In genomic region chr5:58752030-58752429, GRCh38 we compare ENCODE assay signal across 27 cellular contexts.
"Had no signal": no experiment of that assay in that cellular context is flagged by ENCODE, and none has a peak within 500 bp of the region (broad histone marks: within the 10 kb centered on the region; RNA-seq: fewer than 3 reads in every experiment).

No MANE protein-coding gene starts in this region.

- H3K4me3 ChIP-seq: ascending aorta, breast epithelium, cardiac muscle cell, colonic mucosa, esophagus squamous epithelium, gastroesophageal sphincter had no signal

- H3K27me3 ChIP-seq: ascending aorta, breast epithelium, cardiac muscle cell, colonic mucosa, esophagus squamous epithelium, gastroesophageal sphincter had no signal

- H3K4me1 ChIP-seq: ascending aorta, breast epithelium, colonic mucosa, esophagus squamous epithelium, gastroesophageal sphincter had no signal

- H3K27ac ChIP-seq: ascending aorta, breast epithelium, cardiac muscle cell, colonic mucosa, epithelial cell of prostate, esophagus squamous epithelium, gastroesophageal sphincter, WERI-Rb-1 had no signal

- DNase-seq: activated B cell treated with CpG ODN at 0.5 μM for 24 hours; activated CD4-positive, alpha-beta T cell treated with anti-CD3 and anti-CD28 coated beads for 48 hours; activated CD4-positive, alpha-beta T cell treated with anti-CD3 and anti-CD28 coated beads, Interleukin-2, amount 50 U/mL, for 1 hour; activated CD4-positive, alpha-beta T cell treated with anti-CD3 and anti-CD28 coated beads, Interleukin-2, amount 50 U/mL, for 48 hours; activated CD8-positive, alpha-beta memory T cell treated with anti-CD3 and anti-CD28 coated beads for 24 hours; activated CD8-positive, alpha-beta T cell treated with anti-CD3 and anti-CD28 coated beads for 36 hours; activated gamma-delta T cell; activated naive CD4-positive, alpha-beta T cell; activated naive CD4-positive, alpha-beta T cell treated with anti-CD3 and anti-CD28 coated beads, Interleukin-2, amount 10 ng/mL, durations not matched to agents 7 days and 5 days; activated naive CD8-positive, alpha-beta T cell treated with anti-CD3 and anti-CD28 coated beads, Interleukin-2, amount 10 ng/mL, durations not matched to agents 7 days and 5 days; activated T-cell treated with anti-CD3 and anti-CD28 coated beads, Interleukin-2, amount 50 U/mL, for 48 hours; central memory CD4-positive, alpha-beta T cell; cerebellar nuclear complex; colonic mucosa; effector CD8-positive, alpha-beta T cell; esophagus squamous epithelium; foreskin melanocyte; T-helper 1 cell; T-helper 17 cell; T1000; WERI-Rb-1 had no signal

- H3K9me3 ChIP-seq: ascending aorta, breast epithelium, colonic mucosa, esophagus squamous epithelium, gastroesophageal sphincter had no signal

- H3K36me3 ChIP-seq: ascending aorta, breast epithelium, cardiac muscle cell, colonic mucosa, esophagus squamous epithelium, gastroesophageal sphincter, WERI-Rb-1 had no signal

- ATAC-seq: gastroesophageal sphincter had no signal

- FAIRE-seq: endometrium had no signal
